1 cellular context compared by ENCODE assay signal in the genomic region with DNA sequence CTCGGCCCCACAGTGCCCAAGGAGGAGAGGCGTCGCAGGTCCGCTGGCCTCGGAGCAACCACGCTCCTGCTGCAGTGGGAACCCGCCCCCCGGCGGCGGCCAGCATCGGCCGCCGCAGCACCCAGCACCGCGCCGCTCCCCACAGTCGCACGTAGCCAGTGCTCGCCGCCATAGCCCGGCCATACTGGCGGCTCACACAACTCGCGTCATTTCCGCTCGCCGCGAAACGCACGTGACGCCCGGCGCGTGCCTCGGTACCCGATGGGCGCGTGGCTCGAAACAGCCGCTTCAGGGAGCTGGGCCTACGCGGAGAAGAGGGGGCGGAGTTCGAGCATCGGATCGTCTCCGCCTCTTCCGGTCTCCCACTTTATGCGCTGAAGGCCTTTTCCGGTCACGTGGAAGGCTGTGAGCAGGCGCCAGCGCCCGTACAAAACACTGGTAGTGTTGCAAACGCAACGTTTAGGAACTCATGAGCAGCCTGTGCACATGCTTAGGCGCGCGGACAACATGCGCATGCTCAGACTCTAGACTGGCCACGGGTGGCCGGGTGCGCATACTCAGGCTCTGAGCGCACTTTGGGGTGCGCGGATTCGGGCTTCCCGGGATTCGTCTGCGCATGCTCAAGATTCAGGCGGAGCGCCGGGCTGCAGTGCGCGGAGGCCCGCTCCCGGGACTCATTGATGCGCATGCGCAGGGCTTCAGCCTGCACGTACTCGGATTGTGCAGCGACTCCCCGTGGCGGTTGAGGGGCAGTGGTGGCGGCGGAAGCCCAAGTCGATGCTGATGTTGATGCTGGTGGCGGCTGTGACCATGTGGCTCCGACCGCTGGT.
TF ChIP-seq lines count a peak whose summit lies in the region.

A gene with protein sequence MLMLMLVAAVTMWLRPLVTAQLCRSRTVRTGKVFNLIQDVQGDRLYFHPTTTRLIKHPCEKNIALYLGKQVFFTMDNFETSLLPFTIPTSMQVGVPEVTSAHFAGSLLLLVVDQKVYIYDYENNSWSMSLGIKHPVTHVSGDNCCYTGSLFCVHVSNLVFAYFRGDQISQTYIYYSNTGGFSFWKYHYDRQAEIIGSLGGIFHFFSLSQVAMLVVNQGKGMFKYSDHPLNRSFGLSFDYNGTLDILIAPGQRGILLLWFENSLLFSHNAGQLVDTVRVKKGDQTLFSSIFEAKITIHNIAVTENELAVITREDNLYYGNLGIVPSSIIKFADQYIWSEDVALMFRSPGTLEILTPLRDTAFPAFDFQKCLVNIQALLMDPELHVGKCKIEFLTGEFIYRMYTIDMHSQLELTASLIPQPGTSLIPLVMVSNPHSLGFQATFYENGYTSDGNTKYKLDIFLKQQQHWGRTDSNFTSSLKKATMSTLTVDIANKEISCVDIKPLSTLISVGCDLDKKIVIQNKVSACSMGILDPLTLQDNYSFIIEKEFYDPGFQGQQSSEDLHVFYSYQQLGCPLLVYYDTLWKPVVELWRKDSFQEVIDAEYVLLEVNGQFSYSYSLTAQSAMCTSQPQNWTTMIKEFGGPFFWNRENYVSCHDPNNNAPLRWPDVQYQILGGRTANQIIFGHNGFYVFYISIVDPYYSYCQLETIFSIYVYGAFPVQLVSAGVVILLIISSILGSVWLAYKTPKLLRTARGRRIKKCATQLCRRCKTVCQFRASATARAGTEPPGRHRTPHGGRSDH (plus strand): TSS at position 677 of the 830 bp plus-strand sequence. CDS start 101 bp downstream, at position 778.
A gene with protein sequence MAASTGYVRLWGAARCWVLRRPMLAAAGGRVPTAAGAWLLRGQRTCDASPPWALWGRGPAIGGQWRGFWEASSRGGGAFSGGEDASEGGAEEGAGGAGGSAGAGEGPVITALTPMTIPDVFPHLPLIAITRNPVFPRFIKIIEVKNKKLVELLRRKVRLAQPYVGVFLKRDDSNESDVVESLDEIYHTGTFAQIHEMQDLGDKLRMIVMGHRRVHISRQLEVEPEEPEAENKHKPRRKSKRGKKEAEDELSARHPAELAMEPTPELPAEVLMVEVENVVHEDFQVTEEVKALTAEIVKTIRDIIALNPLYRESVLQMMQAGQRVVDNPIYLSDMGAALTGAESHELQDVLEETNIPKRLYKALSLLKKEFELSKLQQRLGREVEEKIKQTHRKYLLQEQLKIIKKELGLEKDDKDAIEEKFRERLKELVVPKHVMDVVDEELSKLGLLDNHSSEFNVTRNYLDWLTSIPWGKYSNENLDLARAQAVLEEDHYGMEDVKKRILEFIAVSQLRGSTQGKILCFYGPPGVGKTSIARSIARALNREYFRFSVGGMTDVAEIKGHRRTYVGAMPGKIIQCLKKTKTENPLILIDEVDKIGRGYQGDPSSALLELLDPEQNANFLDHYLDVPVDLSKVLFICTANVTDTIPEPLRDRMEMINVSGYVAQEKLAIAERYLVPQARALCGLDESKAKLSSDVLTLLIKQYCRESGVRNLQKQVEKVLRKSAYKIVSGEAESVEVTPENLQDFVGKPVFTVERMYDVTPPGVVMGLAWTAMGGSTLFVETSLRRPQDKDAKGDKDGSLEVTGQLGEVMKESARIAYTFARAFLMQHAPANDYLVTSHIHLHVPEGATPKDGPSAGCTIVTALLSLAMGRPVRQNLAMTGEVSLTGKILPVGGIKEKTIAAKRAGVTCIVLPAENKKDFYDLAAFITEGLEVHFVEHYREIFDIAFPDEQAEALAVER (minus strand): TSS at position 186 of the 830 bp plus-strand sequence. CDS start 14 bp downstream, at position 172.

TF ChIP-seq in K562, 482 proteins besides CTCF, POLR2A, EP300 and RAD21 (continued from another document and continues in another):
- TF ChIP-seq LEF1 (IDR thresholded peaks at IDR 0.05): peak; percentile 89
- no peak for TF ChIP-seq STAT5B (CRISPR knock-in tag; IDR thresholded peaks at IDR 0.05)
- TF ChIP-seq, protein P1, sequence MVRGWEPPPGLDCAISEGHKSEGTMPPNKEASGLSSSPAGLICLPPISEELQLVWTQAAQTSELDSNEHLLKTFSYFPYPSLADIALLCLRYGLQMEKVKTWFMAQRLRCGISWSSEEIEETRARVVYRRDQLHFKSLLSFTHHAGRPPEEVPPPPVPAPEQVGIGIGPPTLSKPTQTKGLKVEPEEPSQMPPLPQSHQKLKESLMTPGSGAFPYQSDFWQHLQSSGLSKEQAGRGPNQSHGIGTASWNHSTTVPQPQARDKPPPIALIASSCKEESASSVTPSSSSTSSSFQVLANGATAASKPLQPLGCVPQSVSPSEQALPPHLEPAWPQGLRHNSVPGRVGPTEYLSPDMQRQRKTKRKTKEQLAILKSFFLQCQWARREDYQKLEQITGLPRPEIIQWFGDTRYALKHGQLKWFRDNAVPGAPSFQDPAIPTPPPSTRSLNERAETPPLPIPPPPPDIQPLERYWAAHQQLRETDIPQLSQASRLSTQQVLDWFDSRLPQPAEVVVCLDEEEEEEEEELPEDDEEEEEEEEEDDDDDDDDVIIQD (CRISPR knock-in tag; IDR thresholded peaks at IDR 0.05): peak; percentile 20; the same call in 1 of the 2 replicates
- TF ChIP-seq, protein P2, sequence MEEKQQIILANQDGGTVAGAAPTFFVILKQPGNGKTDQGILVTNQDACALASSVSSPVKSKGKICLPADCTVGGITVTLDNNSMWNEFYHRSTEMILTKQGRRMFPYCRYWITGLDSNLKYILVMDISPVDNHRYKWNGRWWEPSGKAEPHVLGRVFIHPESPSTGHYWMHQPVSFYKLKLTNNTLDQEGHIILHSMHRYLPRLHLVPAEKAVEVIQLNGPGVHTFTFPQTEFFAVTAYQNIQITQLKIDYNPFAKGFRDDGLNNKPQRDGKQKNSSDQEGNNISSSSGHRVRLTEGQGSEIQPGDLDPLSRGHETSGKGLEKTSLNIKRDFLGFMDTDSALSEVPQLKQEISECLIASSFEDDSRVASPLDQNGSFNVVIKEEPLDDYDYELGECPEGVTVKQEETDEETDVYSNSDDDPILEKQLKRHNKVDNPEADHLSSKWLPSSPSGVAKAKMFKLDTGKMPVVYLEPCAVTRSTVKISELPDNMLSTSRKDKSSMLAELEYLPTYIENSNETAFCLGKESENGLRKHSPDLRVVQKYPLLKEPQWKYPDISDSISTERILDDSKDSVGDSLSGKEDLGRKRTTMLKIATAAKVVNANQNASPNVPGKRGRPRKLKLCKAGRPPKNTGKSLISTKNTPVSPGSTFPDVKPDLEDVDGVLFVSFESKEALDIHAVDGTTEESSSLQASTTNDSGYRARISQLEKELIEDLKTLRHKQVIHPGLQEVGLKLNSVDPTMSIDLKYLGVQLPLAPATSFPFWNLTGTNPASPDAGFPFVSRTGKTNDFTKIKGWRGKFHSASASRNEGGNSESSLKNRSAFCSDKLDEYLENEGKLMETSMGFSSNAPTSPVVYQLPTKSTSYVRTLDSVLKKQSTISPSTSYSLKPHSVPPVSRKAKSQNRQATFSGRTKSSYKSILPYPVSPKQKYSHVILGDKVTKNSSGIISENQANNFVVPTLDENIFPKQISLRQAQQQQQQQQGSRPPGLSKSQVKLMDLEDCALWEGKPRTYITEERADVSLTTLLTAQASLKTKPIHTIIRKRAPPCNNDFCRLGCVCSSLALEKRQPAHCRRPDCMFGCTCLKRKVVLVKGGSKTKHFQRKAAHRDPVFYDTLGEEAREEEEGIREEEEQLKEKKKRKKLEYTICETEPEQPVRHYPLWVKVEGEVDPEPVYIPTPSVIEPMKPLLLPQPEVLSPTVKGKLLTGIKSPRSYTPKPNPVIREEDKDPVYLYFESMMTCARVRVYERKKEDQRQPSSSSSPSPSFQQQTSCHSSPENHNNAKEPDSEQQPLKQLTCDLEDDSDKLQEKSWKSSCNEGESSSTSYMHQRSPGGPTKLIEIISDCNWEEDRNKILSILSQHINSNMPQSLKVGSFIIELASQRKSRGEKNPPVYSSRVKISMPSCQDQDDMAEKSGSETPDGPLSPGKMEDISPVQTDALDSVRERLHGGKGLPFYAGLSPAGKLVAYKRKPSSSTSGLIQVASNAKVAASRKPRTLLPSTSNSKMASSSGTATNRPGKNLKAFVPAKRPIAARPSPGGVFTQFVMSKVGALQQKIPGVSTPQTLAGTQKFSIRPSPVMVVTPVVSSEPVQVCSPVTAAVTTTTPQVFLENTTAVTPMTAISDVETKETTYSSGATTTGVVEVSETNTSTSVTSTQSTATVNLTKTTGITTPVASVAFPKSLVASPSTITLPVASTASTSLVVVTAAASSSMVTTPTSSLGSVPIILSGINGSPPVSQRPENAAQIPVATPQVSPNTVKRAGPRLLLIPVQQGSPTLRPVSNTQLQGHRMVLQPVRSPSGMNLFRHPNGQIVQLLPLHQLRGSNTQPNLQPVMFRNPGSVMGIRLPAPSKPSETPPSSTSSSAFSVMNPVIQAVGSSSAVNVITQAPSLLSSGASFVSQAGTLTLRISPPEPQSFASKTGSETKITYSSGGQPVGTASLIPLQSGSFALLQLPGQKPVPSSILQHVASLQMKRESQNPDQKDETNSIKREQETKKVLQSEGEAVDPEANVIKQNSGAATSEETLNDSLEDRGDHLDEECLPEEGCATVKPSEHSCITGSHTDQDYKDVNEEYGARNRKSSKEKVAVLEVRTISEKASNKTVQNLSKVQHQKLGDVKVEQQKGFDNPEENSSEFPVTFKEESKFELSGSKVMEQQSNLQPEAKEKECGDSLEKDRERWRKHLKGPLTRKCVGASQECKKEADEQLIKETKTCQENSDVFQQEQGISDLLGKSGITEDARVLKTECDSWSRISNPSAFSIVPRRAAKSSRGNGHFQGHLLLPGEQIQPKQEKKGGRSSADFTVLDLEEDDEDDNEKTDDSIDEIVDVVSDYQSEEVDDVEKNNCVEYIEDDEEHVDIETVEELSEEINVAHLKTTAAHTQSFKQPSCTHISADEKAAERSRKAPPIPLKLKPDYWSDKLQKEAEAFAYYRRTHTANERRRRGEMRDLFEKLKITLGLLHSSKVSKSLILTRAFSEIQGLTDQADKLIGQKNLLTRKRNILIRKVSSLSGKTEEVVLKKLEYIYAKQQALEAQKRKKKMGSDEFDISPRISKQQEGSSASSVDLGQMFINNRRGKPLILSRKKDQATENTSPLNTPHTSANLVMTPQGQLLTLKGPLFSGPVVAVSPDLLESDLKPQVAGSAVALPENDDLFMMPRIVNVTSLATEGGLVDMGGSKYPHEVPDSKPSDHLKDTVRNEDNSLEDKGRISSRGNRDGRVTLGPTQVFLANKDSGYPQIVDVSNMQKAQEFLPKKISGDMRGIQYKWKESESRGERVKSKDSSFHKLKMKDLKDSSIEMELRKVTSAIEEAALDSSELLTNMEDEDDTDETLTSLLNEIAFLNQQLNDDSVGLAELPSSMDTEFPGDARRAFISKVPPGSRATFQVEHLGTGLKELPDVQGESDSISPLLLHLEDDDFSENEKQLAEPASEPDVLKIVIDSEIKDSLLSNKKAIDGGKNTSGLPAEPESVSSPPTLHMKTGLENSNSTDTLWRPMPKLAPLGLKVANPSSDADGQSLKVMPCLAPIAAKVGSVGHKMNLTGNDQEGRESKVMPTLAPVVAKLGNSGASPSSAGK (IDR thresholded peaks at IDR 0.05): peak; percentile 7; the same call in 1 of the 2 replicates
- no peak for TF ChIP-seq CCAR2 (IDR thresholded peaks at IDR 0.05; ENCODE audit: low read depth, low read length)
- peak; percentile 60 to 84; a peak in 2 of 4 replicates for TF ChIP-seq TBL1XR1 (IDR thresholded peaks at IDR 0.05; ENCODE audit: low read length in 2 of 2)
- no peak for TF ChIP-seq IRF2 (CRISPR knock-in tag; IDR thresholded peaks at IDR 0.05)
- TF ChIP-seq RHOXF2B (CRISPR knock-in tag; conservative IDR thresholded peaks at IDR 0.05): no peak
- TF ChIP-seq, protein P3, sequence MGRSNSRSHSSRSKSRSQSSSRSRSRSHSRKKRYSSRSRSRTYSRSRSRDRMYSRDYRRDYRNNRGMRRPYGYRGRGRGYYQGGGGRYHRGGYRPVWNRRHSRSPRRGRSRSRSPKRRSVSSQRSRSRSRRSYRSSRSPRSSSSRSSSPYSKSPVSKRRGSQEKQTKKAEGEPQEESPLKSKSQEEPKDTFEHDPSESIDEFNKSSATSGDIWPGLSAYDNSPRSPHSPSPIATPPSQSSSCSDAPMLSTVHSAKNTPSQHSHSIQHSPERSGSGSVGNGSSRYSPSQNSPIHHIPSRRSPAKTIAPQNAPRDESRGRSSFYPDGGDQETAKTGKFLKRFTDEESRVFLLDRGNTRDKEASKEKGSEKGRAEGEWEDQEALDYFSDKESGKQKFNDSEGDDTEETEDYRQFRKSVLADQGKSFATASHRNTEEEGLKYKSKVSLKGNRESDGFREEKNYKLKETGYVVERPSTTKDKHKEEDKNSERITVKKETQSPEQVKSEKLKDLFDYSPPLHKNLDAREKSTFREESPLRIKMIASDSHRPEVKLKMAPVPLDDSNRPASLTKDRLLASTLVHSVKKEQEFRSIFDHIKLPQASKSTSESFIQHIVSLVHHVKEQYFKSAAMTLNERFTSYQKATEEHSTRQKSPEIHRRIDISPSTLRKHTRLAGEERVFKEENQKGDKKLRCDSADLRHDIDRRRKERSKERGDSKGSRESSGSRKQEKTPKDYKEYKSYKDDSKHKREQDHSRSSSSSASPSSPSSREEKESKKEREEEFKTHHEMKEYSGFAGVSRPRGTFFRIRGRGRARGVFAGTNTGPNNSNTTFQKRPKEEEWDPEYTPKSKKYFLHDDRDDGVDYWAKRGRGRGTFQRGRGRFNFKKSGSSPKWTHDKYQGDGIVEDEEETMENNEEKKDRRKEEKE (IDR thresholded peaks at IDR 0.05; ENCODE audit: borderline replicate concordance in 1 of 2, control insufficient read depth in 1 of 2, low read depth in 2 of 2, low read length in 1 of 2): no peak
- TF ChIP-seq RAD51 (IDR thresholded peaks at IDR 0.05; ENCODE audit: borderline replicate concordance, low read depth): peak; percentile 97
- peak; percentile 59; the same call in 1 of the 2 replicates for TF ChIP-seq NBN (IDR thresholded peaks at IDR 0.05; ENCODE audit: low read depth)
- TF ChIP-seq, protein P4, sequence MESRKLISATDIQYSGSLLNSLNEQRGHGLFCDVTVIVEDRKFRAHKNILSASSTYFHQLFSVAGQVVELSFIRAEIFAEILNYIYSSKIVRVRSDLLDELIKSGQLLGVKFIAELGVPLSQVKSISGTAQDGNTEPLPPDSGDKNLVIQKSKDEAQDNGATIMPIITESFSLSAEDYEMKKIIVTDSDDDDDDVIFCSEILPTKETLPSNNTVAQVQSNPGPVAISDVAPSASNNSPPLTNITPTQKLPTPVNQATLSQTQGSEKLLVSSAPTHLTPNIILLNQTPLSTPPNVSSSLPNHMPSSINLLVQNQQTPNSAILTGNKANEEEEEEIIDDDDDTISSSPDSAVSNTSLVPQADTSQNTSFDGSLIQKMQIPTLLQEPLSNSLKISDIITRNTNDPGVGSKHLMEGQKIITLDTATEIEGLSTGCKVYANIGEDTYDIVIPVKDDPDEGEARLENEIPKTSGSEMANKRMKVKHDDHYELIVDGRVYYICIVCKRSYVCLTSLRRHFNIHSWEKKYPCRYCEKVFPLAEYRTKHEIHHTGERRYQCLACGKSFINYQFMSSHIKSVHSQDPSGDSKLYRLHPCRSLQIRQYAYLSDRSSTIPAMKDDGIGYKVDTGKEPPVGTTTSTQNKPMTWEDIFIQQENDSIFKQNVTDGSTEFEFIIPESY (CRISPR knock-in tag; IDR thresholded peaks at IDR 0.05): peak; percentile 70; the same call in 1 of the 2 replicates
- TF ChIP-seq, protein P5, sequence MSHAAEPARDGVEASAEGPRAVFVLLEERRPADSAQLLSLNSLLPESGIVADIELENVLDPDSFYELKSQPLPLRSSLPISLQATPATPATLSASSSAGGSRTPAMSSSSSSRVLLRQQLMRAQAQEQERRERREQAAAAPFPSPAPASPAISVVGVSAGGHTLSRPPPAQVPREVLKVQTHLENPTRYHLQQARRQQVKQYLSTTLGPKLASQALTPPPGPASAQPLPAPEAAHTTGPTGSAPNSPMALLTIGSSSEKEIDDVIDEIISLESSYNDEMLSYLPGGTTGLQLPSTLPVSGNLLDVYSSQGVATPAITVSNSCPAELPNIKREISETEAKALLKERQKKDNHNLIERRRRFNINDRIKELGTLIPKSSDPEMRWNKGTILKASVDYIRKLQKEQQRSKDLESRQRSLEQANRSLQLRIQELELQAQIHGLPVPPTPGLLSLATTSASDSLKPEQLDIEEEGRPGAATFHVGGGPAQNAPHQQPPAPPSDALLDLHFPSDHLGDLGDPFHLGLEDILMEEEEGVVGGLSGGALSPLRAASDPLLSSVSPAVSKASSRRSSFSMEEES (CRISPR knock-in tag; IDR thresholded peaks at IDR 0.05): peak; percentile 97
- TF ChIP-seq NR4A1 (CRISPR knock-in tag; IDR thresholded peaks at IDR 0.05): no peak
- no peak for TF ChIP-seq NR4A1 (tag; IDR thresholded peaks at IDR 0.05)
- peak; percentile 94; the same call in 1 of the 2 replicates for TF ChIP-seq HDAC2 (IDR thresholded peaks at IDR 0.05)
- TF ChIP-seq SOX6 (IDR thresholded peaks at IDR 0.05): peak; percentile 71
